ENCODE assay signal across 8 cellular contexts in genomic region chr1:84772428-84772943, GRCh38.
A peak's percentile ranks its signal among the peaks of the same experiment; 100 is the strongest.
DNase-seq lines count a peak whose midpoint lies in the region; ATAC-seq and TF ChIP-seq lines count a peak whose summit lies in the region.

No MANE protein-coding gene starts in this region.

- peak overlapping the region; percentile 51 for H2AFZ ChIP-seq in mammary epithelial cell (ENCODE audit: low read depth, low read length)

- peaks cover 17% of the 10 kb centered on the region for H3K4me1 ChIP-seq in mammary epithelial cell (ENCODE audit: insufficient read depth, low read length)

- no peak overlapping the region for H3K9ac ChIP-seq in mammary epithelial cell (ENCODE audit: insufficient read depth, low read length)

- H3K36me3 ChIP-seq in mammary epithelial cell (ENCODE audit: insufficient read depth, low read length): no peaks in the 10 kb centered on the region

- 5% methylated on average over 6 of the region's 6 CpGs for WGBS in mammary epithelial cell (ENCODE audit: low coverage, missing lambda C conversion rate)

- H3K27ac ChIP-seq in mammary epithelial cell (ENCODE audit: insufficient read depth, low read depth, low read length): peak overlapping the region; percentile 20

- H3K9me3 ChIP-seq in mammary epithelial cell (replicated peaks; ENCODE audit: insufficient read depth, low read length): no peaks in the 10 kb centered on the region

- no peak overlapping the region for H3K4me3 ChIP-seq in WI38 (ENCODE audit: low read depth, low read length)
- H3K4me3 ChIP-seq in mammary epithelial cell (replicated peaks in 1 of 3; ENCODE audit: insufficient read depth in 1 of 3, low read depth in 2 of 3, low read length in 3 of 3): no peak overlapping the region

- peak; percentile 70 for DNase-seq in SIG-M5 treated with dmso at 0.1 percent for 504 hours (lab: John Stamatoyannopoulos, UW; ENCODE audit: unreplicated experiment)
- DNase-seq in SIG-M5 (lab: John Stamatoyannopoulos, UW): no peak
- DNase-seq in NCI-H2171 treated with DMSO at 0.1 percent for 48 hours (lab: John Stamatoyannopoulos, UW): peak; percentile 49
- peak; percentile 78 for DNase-seq in mammary epithelial cell
- peak; percentile 60 for DNase-seq in kidney glomerular epithelial cell (lab: John Stamatoyannopoulos, UW)
- DNase-seq in stimulated activated CD4-positive, alpha-beta T cell treated with anti-CD3 and anti-CD28 coated beads, Interleukin-2, amount 100 ng/mL, for 24 hours: peak; percentile 65 to 72

- H3K79me2 ChIP-seq in mammary epithelial cell (ENCODE audit: insufficient read depth, low read length): no peaks in the 10 kb centered on the region

- ATAC-seq in HG02938 (IDR thresholded peaks at IDR 0.05; ENCODE audit: unreplicated experiment): peak; percentile 82

- BruUV-seq in mammary epithelial cell (replicated peaks; lab: Mats Ljungman, UMichigan): no TSS peak

- dilution Hi-C loops in mammary epithelial cell (cut with HindIII; ENCODE audit: low sequenced_read_pairs): loop anchor here (25.0 kb wide), 1 partner anchor 335 kb away; no protein-coding TSS in a partner anchor

- H4K20me1 ChIP-seq in mammary epithelial cell (ENCODE audit: insufficient read depth, low read length): no peaks in the 10 kb centered on the region

- H3K4me2 ChIP-seq in mammary epithelial cell (ENCODE audit: insufficient read depth, low read depth, low read length): peak overlapping the region; percentile 19

- in situ Hi-C loops in mammary epithelial cell (cut with MboI; ENCODE audit: low sequenced_read_pairs in 2 of 2): loop anchor here (5.0 to 25.0 kb wide), 5 partner anchors 165 to 860 kb away; partner anchors contain the start of gene PRKACB (in 1 of the 2)

- TF ChIP-seq CTCF in WI38 (IDR thresholded peaks at IDR 0.05; ENCODE audit: low read depth, low read length): peak; percentile 91
- TF ChIP-seq CTCF in mammary epithelial cell (conservative IDR thresholded peaks at IDR 0.05 in 1 of 2, IDR thresholded peaks at IDR 0.05 in 1 of 2; ENCODE audit: extremely low read depth in 1 of 2, insufficient read depth in 1 of 2, low read depth in 1 of 2, low read length in 2 of 2): peak; percentile 91 to 95

- intact Hi-C loops in mammary epithelial cell (cut with micrococcal nuclease): loop anchor here (1.0 to 5.0 kb wide), 6 partner anchors 74 to 630 kb away; partner anchors contain the start of gene PRKACB

- H3K27me3 ChIP-seq in mammary epithelial cell (ENCODE audit: insufficient read depth, low read length): no peaks in the 10 kb centered on the region

- CTCF ChIA-PET in mammary epithelial cell (lab: Charles Lee; ENCODE audit: low non-redundant PET): interaction anchor here (0.5 to 0.7 kb wide), 5 partner anchors 15 to 1246 kb away, joined by 4 to 7 read pairs (median 5); no protein-coding TSS in a partner anchor
